Comparison of ENCODE assay signal across 1 cellular context in the genomic region with DNA sequence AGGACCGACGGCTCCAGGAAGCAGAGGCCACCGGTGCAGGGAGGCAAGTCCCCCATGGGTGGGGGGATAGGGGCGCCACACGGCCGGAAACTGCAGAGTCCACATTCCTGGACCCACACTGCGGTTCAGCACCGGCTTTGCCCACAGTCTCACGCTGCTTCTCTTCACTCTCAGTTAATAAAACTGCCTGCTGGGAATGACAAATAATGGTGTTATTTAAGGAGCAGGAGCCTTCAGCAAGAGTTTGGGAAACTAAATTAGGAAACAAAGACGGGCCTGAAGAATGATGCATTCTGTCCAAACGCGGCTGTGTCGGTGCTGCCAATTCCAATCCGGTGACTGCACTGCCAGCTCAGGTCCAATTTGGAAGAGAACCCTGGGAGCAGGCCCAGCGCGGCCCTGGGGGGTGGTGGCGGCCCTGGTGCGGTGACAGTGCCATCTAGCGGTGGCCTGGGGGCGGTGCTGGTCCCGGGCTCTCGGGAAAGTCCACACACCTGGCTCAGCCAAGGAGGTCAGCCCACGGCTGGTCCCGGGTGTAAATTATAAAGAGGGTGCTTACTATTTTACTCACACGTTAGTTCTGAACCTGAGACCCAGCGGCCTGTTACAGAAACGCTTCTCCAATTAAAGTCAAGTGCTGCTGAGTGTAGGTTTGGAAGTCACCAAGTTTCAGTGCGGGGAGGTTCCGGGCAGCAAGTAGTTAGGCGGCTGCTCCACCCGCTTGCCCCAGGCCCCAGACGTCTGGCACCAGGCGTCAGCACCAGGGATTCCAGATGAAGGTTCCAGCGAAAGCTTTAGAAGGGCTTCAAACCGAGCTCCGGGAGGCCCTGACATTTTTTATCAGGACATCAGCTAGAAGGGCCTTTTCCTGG.
A peak's percentile ranks its signal among the peaks of the same experiment; 100 is the strongest.
TF ChIP-seq lines count a peak whose summit lies in the region.

No MANE protein-coding gene starts in this region.

TF ChIP-seq in SK-N-SH, 30 proteins besides CTCF, POLR2A, EP300 and RAD21 (continued from another document):
- TF ChIP-seq SIN3A (IDR thresholded peaks at IDR 0.05; ENCODE audit: borderline replicate concordance, low read depth, low read length) = no peak
- TF ChIP-seq, protein P1, sequence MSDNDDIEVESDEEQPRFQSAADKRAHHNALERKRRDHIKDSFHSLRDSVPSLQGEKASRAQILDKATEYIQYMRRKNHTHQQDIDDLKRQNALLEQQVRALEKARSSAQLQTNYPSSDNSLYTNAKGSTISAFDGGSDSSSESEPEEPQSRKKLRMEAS (IDR thresholded peaks at IDR 0.05; ENCODE audit: low read depth) = peak; percentile 36; the same call in 1 of the 2 replicates
- TF ChIP-seq, protein P2, sequence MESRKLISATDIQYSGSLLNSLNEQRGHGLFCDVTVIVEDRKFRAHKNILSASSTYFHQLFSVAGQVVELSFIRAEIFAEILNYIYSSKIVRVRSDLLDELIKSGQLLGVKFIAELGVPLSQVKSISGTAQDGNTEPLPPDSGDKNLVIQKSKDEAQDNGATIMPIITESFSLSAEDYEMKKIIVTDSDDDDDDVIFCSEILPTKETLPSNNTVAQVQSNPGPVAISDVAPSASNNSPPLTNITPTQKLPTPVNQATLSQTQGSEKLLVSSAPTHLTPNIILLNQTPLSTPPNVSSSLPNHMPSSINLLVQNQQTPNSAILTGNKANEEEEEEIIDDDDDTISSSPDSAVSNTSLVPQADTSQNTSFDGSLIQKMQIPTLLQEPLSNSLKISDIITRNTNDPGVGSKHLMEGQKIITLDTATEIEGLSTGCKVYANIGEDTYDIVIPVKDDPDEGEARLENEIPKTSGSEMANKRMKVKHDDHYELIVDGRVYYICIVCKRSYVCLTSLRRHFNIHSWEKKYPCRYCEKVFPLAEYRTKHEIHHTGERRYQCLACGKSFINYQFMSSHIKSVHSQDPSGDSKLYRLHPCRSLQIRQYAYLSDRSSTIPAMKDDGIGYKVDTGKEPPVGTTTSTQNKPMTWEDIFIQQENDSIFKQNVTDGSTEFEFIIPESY (IDR thresholded peaks at IDR 0.05; ENCODE audit: borderline replicate concordance, low read depth) = no peak
- TF ChIP-seq RCOR1 (IDR thresholded peaks at IDR 0.05; ENCODE audit: low read length) = no peak
- TF ChIP-seq, protein P3, sequence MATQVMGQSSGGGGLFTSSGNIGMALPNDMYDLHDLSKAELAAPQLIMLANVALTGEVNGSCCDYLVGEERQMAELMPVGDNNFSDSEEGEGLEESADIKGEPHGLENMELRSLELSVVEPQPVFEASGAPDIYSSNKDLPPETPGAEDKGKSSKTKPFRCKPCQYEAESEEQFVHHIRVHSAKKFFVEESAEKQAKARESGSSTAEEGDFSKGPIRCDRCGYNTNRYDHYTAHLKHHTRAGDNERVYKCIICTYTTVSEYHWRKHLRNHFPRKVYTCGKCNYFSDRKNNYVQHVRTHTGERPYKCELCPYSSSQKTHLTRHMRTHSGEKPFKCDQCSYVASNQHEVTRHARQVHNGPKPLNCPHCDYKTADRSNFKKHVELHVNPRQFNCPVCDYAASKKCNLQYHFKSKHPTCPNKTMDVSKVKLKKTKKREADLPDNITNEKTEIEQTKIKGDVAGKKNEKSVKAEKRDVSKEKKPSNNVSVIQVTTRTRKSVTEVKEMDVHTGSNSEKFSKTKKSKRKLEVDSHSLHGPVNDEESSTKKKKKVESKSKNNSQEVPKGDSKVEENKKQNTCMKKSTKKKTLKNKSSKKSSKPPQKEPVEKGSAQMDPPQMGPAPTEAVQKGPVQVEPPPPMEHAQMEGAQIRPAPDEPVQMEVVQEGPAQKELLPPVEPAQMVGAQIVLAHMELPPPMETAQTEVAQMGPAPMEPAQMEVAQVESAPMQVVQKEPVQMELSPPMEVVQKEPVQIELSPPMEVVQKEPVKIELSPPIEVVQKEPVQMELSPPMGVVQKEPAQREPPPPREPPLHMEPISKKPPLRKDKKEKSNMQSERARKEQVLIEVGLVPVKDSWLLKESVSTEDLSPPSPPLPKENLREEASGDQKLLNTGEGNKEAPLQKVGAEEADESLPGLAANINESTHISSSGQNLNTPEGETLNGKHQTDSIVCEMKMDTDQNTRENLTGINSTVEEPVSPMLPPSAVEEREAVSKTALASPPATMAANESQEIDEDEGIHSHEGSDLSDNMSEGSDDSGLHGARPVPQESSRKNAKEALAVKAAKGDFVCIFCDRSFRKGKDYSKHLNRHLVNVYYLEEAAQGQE (IDR thresholded peaks at IDR 0.05; ENCODE audit: low read depth, low read length) = no peak
- TF ChIP-seq SMC3 (IDR thresholded peaks at IDR 0.05; ENCODE audit: low read depth, low read length) = peak; percentile 55; the same call in 1 of the 2 replicates
- TF ChIP-seq YY1 (IDR thresholded peaks at IDR 0.05; ENCODE audit: low read depth) = no peak
- peak; percentile 67; the same call in 1 of the 2 replicates for TF ChIP-seq TEAD4 (IDR thresholded peaks at IDR 0.05; ENCODE audit: borderline replicate concordance, insufficient read depth)
- TF ChIP-seq, protein P4, sequence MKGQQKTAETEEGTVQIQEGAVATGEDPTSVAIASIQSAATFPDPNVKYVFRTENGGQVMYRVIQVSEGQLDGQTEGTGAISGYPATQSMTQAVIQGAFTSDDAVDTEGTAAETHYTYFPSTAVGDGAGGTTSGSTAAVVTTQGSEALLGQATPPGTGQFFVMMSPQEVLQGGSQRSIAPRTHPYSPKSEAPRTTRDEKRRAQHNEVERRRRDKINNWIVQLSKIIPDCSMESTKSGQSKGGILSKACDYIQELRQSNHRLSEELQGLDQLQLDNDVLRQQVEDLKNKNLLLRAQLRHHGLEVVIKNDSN (IDR thresholded peaks at IDR 0.05; ENCODE audit: borderline replicate concordance, low read depth) = no peak
- TF ChIP-seq, protein P5, sequence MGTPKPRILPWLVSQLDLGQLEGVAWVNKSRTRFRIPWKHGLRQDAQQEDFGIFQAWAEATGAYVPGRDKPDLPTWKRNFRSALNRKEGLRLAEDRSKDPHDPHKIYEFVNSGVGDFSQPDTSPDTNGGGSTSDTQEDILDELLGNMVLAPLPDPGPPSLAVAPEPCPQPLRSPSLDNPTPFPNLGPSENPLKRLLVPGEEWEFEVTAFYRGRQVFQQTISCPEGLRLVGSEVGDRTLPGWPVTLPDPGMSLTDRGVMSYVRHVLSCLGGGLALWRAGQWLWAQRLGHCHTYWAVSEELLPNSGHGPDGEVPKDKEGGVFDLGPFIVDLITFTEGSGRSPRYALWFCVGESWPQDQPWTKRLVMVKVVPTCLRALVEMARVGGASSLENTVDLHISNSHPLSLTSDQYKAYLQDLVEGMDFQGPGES (IDR thresholded peaks at IDR 0.05; ENCODE audit: low read depth, low read length) = no peak
